Comparison of ENCODE assay signal across 14 cellular contexts in genomic region chr10:87740232-87740631, GRCh38.
DNase-seq lines count a peak whose midpoint lies in the region; ATAC-seq, FAIRE-seq and TF ChIP-seq lines count a peak whose summit lies in the region.
"Had no signal": no experiment of that assay in that cellular context is flagged by ENCODE, and none has a peak within 500 bp of the region (broad histone marks: within the 10 kb centered on the region; RNA-seq: fewer than 3 reads in every experiment).

No MANE protein-coding gene starts in this region.

- TF ChIP-seq CTCF in natural killer cell (IDR thresholded peaks at IDR 0.05) (no peak), kidney (IDR thresholded peaks at IDR 0.05; ENCODE audit: borderline replicate concordance, extremely low read depth, insufficient read depth) (no peak)

- H3K27me3 Mint-ChIP-seq in natural killer cell treated with Interleukin-12 subunit alpha and Interleukin-12 subunit beta and Interleukin-15 and Interleukin-18, amount 100 ng/mL, for 72 hours: peaks cover 9 to 11% of the 10 kb centered on the region in 2 donors
- H3K27me3 Mint-ChIP-seq in natural killer cell (ENCODE audit: low read depth in 2 of 2): peaks cover 5 to 9% of the 10 kb centered on the region in 2 donors
- peaks cover 20% of the 10 kb centered on the region for H3K27me3 Mint-ChIP-seq in activated CD4-positive, alpha-beta T cell treated with anti-CD3 and anti-CD28 coated beads, Interleukin-2, amount 10 ng/mL, durations not matched to agents 7 days and 5 days
- H3K27me3 Mint-ChIP-seq: brain had no signal

- no peak overlapping the region for H3K27ac Mint-ChIP-seq in natural killer cell treated with Interleukin-12 subunit alpha and Interleukin-12 subunit beta and Interleukin-15 and Interleukin-18, amount 100 ng/mL, for 72 hours
- H3K27ac Mint-ChIP-seq in natural killer cell: no peak overlapping the region
- no peak overlapping the region for H3K27ac Mint-ChIP-seq in activated CD4-positive, alpha-beta T cell treated with anti-CD3 and anti-CD28 coated beads, Interleukin-2, amount 10 ng/mL, durations not matched to agents 7 days and 5 days
- H3K27ac Mint-ChIP-seq: B cell, brain, T-helper 17 cell had no signal

- H3K9me3 ChIP-seq in kidney (ENCODE audit: control insufficient read depth in 1 of 2, low read length in 2 of 2): no peaks in the 10 kb centered on the region
- H3K9me3 ChIP-seq: uterus had no signal

- no peak overlapping the region for H3K9ac ChIP-seq in kidney (ENCODE audit: low read length in 2 of 2)

- no peaks in the 10 kb centered on the region for H3K36me3 Mint-ChIP-seq in natural killer cell treated with Interleukin-12 subunit alpha and Interleukin-12 subunit beta and Interleukin-15 and Interleukin-18, amount 100 ng/mL, for 72 hours
- H3K36me3 Mint-ChIP-seq in natural killer cell: no peaks in the 10 kb centered on the region
- H3K36me3 Mint-ChIP-seq in activated CD4-positive, alpha-beta T cell treated with anti-CD3 and anti-CD28 coated beads, Interleukin-2, amount 10 ng/mL, durations not matched to agents 7 days and 5 days (ENCODE audit: low read depth): no peaks in the 10 kb centered on the region
- H3K36me3 Mint-ChIP-seq: brain had no signal

- peak; percentile 13 for FAIRE-seq in kidney (lab: Jason Lieb, UNC)

- intact Hi-C loops in natural killer cell (cut with micrococcal nuclease) (no loop called here), kidney (cut with DNase I) (no loop called here)

- peak; percentile 53 to 79 for ATAC-seq in natural killer cell treated with Interleukin-12 subunit alpha and Interleukin-12 subunit beta and Interleukin-15 and Interleukin-18, amount 100 ng/mL, for 72 hours
- ATAC-seq in natural killer cell: no peak
- no peak for ATAC-seq in GM18907 (IDR thresholded peaks at IDR 0.05; ENCODE audit: unreplicated experiment)
- ATAC-seq: T-helper 17 cell had no signal

- no peak overlapping the region for H3K4me3 Mint-ChIP-seq in natural killer cell treated with Interleukin-12 subunit alpha and Interleukin-12 subunit beta and Interleukin-15 and Interleukin-18, amount 100 ng/mL, for 72 hours
- no peak overlapping the region for H3K4me3 Mint-ChIP-seq in natural killer cell
- H3K4me3 Mint-ChIP-seq in activated CD4-positive, alpha-beta T cell treated with anti-CD3 and anti-CD28 coated beads, Interleukin-2, amount 10 ng/mL, durations not matched to agents 7 days and 5 days: no peak overlapping the region
- H3K4me3 Mint-ChIP-seq: B cell, brain, T-helper 17 cell had no signal

- no peaks in the 10 kb centered on the region for H3K4me1 ChIP-seq in kidney (ENCODE audit: control insufficient read depth in 1 of 2, insufficient read depth in 1 of 2, low read depth in 1 of 2, low read length in 2 of 2)
- H3K4me1 ChIP-seq: uterus had no signal

- H3K36me3 ChIP-seq in kidney (ENCODE audit: control insufficient read depth in 1 of 2, insufficient read depth in 2 of 2, low read length in 2 of 2): no peaks in the 10 kb centered on the region
- H3K36me3 ChIP-seq: uterus had no signal

- DNase-seq in natural killer cell treated with Interleukin-12 subunit alpha and Interleukin-12 subunit beta and Interleukin-15 and Interleukin-18, amount 100 ng/mL, for 72 hours (ENCODE audit: low spot score): no peak
- DNase-seq in natural killer cell (no peak), amniotic epithelial cell (ENCODE audit: low read depth) (peak; percentile 89), kidney (no peak), glomerular visceral epithelial cell (ENCODE audit: extremely low spot score) (no peak), DMS53 (lab: John Stamatoyannopoulos, UW) (no peak)
- no peak for DNase-seq in activated CD4-positive, alpha-beta T cell treated with anti-CD3 and anti-CD28 coated beads, Interleukin-2, amount 10 ng/mL, durations not matched to agents 7 days and 5 days
- DNase-seq: NCI-H69, T-helper 17 cell, uterus had no signal

- CTCF ChIA-PET in activated CD4-positive, alpha-beta T cell treated with anti-CD3 and anti-CD28 coated beads, Interleukin-2, amount 10 ng/mL, durations not matched to agents 7 days and 5 days (lab: Charles Lee): no interaction called here

- POLR2A ChIA-PET in activated CD4-positive, alpha-beta T cell treated with anti-CD3 and anti-CD28 coated beads, Interleukin-2, amount 10 ng/mL, durations not matched to agents 7 days and 5 days (lab: Charles Lee): no interaction called here

- H3K4me1 Mint-ChIP-seq in natural killer cell treated with Interleukin-12 subunit alpha and Interleukin-12 subunit beta and Interleukin-15 and Interleukin-18, amount 100 ng/mL, for 72 hours (ENCODE audit: low read depth in 2 of 2): peaks cover 4 to 5% of the 10 kb centered on the region in 2 donors
- no peaks in the 10 kb centered on the region for H3K4me1 Mint-ChIP-seq in natural killer cell
- peaks cover 1% of the 10 kb centered on the region for H3K4me1 Mint-ChIP-seq in activated CD4-positive, alpha-beta T cell treated with anti-CD3 and anti-CD28 coated beads, Interleukin-2, amount 10 ng/mL, durations not matched to agents 7 days and 5 days
- H3K4me1 Mint-ChIP-seq: B cell, T-helper 17 cell had no signal

- H3K27ac ChIP-seq in kidney (ENCODE audit: low read depth in 2 of 2, low read length in 2 of 2): no peak overlapping the region
- H3K27ac ChIP-seq: skin epidermis, uterus had no signal

- no peaks in the 10 kb centered on the region for H3K9me3 Mint-ChIP-seq in natural killer cell treated with Interleukin-12 subunit alpha and Interleukin-12 subunit beta and Interleukin-15 and Interleukin-18, amount 100 ng/mL, for 72 hours
- no peaks in the 10 kb centered on the region for H3K9me3 Mint-ChIP-seq in natural killer cell
- H3K9me3 Mint-ChIP-seq in activated CD4-positive, alpha-beta T cell treated with anti-CD3 and anti-CD28 coated beads, Interleukin-2, amount 10 ng/mL, durations not matched to agents 7 days and 5 days: no peaks in the 10 kb centered on the region
- H3K9me3 Mint-ChIP-seq: brain had no signal

- no peak overlapping the region for H3K4me3 ChIP-seq in kidney (ENCODE audit: low read length in 2 of 2)
- H3K4me3 ChIP-seq: skin epidermis, uterus had no signal

Comparison
In these comparisons a context has a peak if more than half of its experiments do, and no peak if none do; other contexts are left out.
1. ATAC-seq: peak in natural killer cell treated with Interleukin-12 subunit alpha and Interleukin-12 subunit beta and Interleukin-15 and Interleukin-18, amount 100 ng/mL, for 72 hours (2 of 2); none in natural killer cell (0 of 3) and GM18907 (single experiment).